ENCODE assay signal across 41 cellular contexts in the genomic region with DNA sequence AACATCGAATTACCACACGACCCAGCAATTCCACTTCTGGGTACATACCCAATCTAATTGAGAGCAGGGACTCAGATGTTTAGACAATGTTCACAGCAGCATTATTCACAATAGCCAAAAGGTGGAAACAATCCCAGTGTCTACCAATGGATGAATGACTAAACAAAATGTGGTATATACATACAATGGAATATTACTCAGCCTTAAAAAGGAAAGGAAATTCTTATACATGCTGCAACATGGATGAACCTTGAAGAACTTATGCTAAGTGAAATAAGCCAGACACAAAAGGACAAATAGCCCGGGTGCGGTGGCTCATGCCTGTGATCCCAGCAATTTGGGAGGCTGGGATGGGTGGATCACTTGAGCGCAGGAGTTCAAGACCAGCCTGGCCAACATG. TPM values are rescaled to one million over a fixed set of nuclear protein-coding genes. Genes with fewer than 3 reads are reported as not detected.
"Had no signal": no experiment of that assay in that cellular context is flagged by ENCODE, and none has a peak within 500 bp of the region (broad histone marks: within the 10 kb centered on the region; RNA-seq: fewer than 3 reads in every experiment).

No MANE protein-coding gene starts in this region.

- H3K27me3 Mint-ChIP-seq: activated naive CD4-positive, alpha-beta T cell treated with anti-CD3 and anti-CD28 coated beads, Interleukin-2, amount 50 U/mL, for 24 hours; activated naive CD8-positive, alpha-beta T cell; activated naive CD8-positive, alpha-beta T cell treated with anti-CD3 and anti-CD28 coated beads for 36 hours; activated T-helper 17 cell treated with anti-CD3 and anti-CD28 coated beads, Interleukin-2, amount 50 U/mL, for 72 hours; central memory CD8-positive, alpha-beta T cell had no signal

- H3K9me3 ChIP-seq: adrenal gland, ascending aorta, body of pancreas had no signal

- H3K27me3 ChIP-seq: adrenal gland, ascending aorta, body of pancreas, brain microvascular endothelial cell, breast epithelium had no signal

- H3K27ac Mint-ChIP-seq: activated naive CD4-positive, alpha-beta T cell treated with anti-CD3 and anti-CD28 coated beads for 36 hours; activated naive CD4-positive, alpha-beta T cell treated with anti-CD3 and anti-CD28 coated beads, Interleukin-2, amount 10 ng/mL, durations not matched to agents 7 days and 5 days; activated naive CD4-positive, alpha-beta T cell treated with anti-CD3 and anti-CD28 coated beads, Interleukin-2, amount 50 U/mL, for 24 hours; activated naive CD4-positive, alpha-beta T cell treated with anti-CD3 and anti-CD28 coated beads, Interleukin-2, amount 50 U/mL, for 72 hours; activated naive CD8-positive, alpha-beta T cell; activated naive CD8-positive, alpha-beta T cell treated with anti-CD3 and anti-CD28 coated beads for 36 hours; activated naive CD8-positive, alpha-beta T cell treated with anti-CD3 and anti-CD28 coated beads, Interleukin-2, amount 10 ng/mL, durations not matched to agents 7 days and 5 days; activated naive CD8-positive, alpha-beta T cell treated with anti-CD3 and anti-CD28 coated beads, Interleukin-2, amount 50 U/mL, for 24 hours; activated T-cell treated with anti-CD3 and anti-CD28 coated beads, Interleukin-2, amount 50 U/mL, for 72 hours; activated T-helper 1 cell treated with anti-CD3 and anti-CD28 coated beads, Interleukin-12 subunit alpha, Interleukin-12 subunit beta, Interleukin-2, Interleukin-4 antibody, amounts not matched to agents 30 ng/mL and 10 ng/mL and 1 ng/mL, durations not matched to agents 14 hours and 24 hours and 36 hours; activated T-helper 17 cell treated with anti-CD3 and anti-CD28 coated beads, Interleukin-2, amount 50 U/mL, for 72 hours; activated T-helper 2 cell treated with anti-CD3 and anti-CD28 coated beads, Interferon-gamma antibody, Interleukin-2, Interleukin-4, amounts not matched to agents 10 μg/mL and 5 μg/mL and 100 μg/mL, durations not matched to agents 14 hours and 24 hours and 36 hours; brain had no signal

- H3K4me1 ChIP-seq: ascending aorta, breast epithelium had no signal

- H3K36me3 Mint-ChIP-seq: activated naive CD4-positive, alpha-beta T cell treated with anti-CD3 and anti-CD28 coated beads, Interleukin-2, amount 10 ng/mL, durations not matched to agents 7 days and 5 days; activated naive CD4-positive, alpha-beta T cell treated with anti-CD3 and anti-CD28 coated beads, Interleukin-2, amount 50 U/mL, for 72 hours; activated naive CD8-positive, alpha-beta T cell treated with anti-CD3 and anti-CD28 coated beads, Interleukin-2, amount 10 ng/mL, durations not matched to agents 7 days and 5 days; brain had no signal

- H3K36me3 ChIP-seq: adrenal gland, ascending aorta, brain microvascular endothelial cell, breast epithelium, cardiac muscle cell had no signal

- H3K9me3 Mint-ChIP-seq: activated naive CD4-positive, alpha-beta T cell treated with anti-CD3 and anti-CD28 coated beads, Interleukin-2, amount 50 U/mL, for 24 hours; activated naive CD4-positive, alpha-beta T cell treated with anti-CD3 and anti-CD28 coated beads, Interleukin-2, amount 50 U/mL, for 72 hours; activated naive CD8-positive, alpha-beta T cell treated with anti-CD3 and anti-CD28 coated beads, Interleukin-2, amount 50 U/mL, for 24 hours; activated T-cell treated with anti-CD3 and anti-CD28 coated beads, Interleukin-2, amount 50 U/mL, for 4 hours; activated T-helper 1 cell treated with anti-CD3 and anti-CD28 coated beads, Interleukin-12 subunit alpha, Interleukin-12 subunit beta, Interleukin-2, Interleukin-4 antibody, amounts not matched to agents 30 ng/mL and 10 ng/mL and 1 ng/mL, durations not matched to agents 14 hours and 24 hours and 36 hours; activated T-helper 17 cell treated with anti-CD3 and anti-CD28 coated beads, Interleukin-2, amount 50 U/mL, for 72 hours; activated T-helper 2 cell treated with anti-CD3 and anti-CD28 coated beads, Interferon-gamma antibody, Interleukin-2, Interleukin-4, amounts not matched to agents 10 μg/mL and 5 μg/mL and 100 μg/mL, durations not matched to agents 14 hours and 24 hours and 36 hours; central memory CD8-positive, alpha-beta T cell had no signal

- H3K4me1 Mint-ChIP-seq: activated naive CD4-positive, alpha-beta T cell treated with anti-CD3 and anti-CD28 coated beads, Interleukin-2, amount 10 ng/mL, durations not matched to agents 7 days and 5 days; activated naive CD4-positive, alpha-beta T cell treated with anti-CD3 and anti-CD28 coated beads, Interleukin-2, amount 50 U/mL, for 24 hours; activated naive CD8-positive, alpha-beta T cell treated with anti-CD3 and anti-CD28 coated beads for 36 hours; activated naive CD8-positive, alpha-beta T cell treated with anti-CD3 and anti-CD28 coated beads, Interleukin-2, amount 50 U/mL, for 24 hours; brain; central memory CD8-positive, alpha-beta T cell had no signal

- H3K4me3 ChIP-seq: adrenal gland, ascending aorta, body of pancreas, breast epithelium, cardiac muscle cell had no signal

- FAIRE-seq: astrocyte, bronchial epithelial cell had no signal

- H3K4me3 Mint-ChIP-seq: activated naive CD4-positive, alpha-beta T cell treated with anti-CD3 and anti-CD28 coated beads for 36 hours; activated naive CD4-positive, alpha-beta T cell treated with anti-CD3 and anti-CD28 coated beads, Interleukin-2, amount 10 ng/mL, durations not matched to agents 7 days and 5 days; activated naive CD4-positive, alpha-beta T cell treated with anti-CD3 and anti-CD28 coated beads, Interleukin-2, amount 50 U/mL, for 24 hours; activated naive CD8-positive, alpha-beta T cell; activated naive CD8-positive, alpha-beta T cell treated with anti-CD3 and anti-CD28 coated beads for 36 hours; activated naive CD8-positive, alpha-beta T cell treated with anti-CD3 and anti-CD28 coated beads, Interleukin-2, amount 10 ng/mL, durations not matched to agents 7 days and 5 days; activated naive CD8-positive, alpha-beta T cell treated with anti-CD3 and anti-CD28 coated beads, Interleukin-2, amount 50 U/mL, for 24 hours; activated T-cell treated with anti-CD3 and anti-CD28 coated beads, Interleukin-2, amount 50 U/mL, for 4 hours; activated T-cell treated with anti-CD3 and anti-CD28 coated beads, Interleukin-2, amount 50 U/mL, for 72 hours; activated T-helper 1 cell treated with anti-CD3 and anti-CD28 coated beads, Interleukin-12 subunit alpha, Interleukin-12 subunit beta, Interleukin-2, Interleukin-4 antibody, amounts not matched to agents 30 ng/mL and 10 ng/mL and 1 ng/mL, durations not matched to agents 14 hours and 24 hours and 36 hours; activated T-helper 17 cell treated with anti-CD3 and anti-CD28 coated beads, Interleukin-2, amount 50 U/mL, for 72 hours; brain; central memory CD8-positive, alpha-beta T cell had no signal

- H3K27ac ChIP-seq: adrenal gland, ascending aorta, body of pancreas, brain microvascular endothelial cell, breast epithelium, cardiac muscle cell had no signal

- DNase-seq: activated effector memory CD4-positive, alpha-beta T cell treated with anti-CD3 and anti-CD28 coated beads, Interleukin-2, amount 50 U/mL, for 16 hours; activated effector memory CD4-positive, alpha-beta T cell treated with Interleukin-2 at 50 U/mL for 16 hours; activated gamma-delta T cell; activated gamma-delta T cell treated with Interleukin-2 at 50 U/mL for 16 hours; activated naive CD4-positive, alpha-beta T cell; activated naive CD4-positive, alpha-beta T cell treated with anti-CD3 and anti-CD28 coated beads for 36 hours; activated naive CD4-positive, alpha-beta T cell treated with anti-CD3 and anti-CD28 coated beads, Interleukin-2, amount 10 ng/mL, durations not matched to agents 7 days and 5 days; activated naive CD4-positive, alpha-beta T cell treated with anti-CD3 and anti-CD28 coated beads, Interleukin-2, amount 50 U/mL, for 16 hours; activated naive CD4-positive, alpha-beta T cell treated with Interleukin-2 at 50 U/mL for 16 hours; activated naive CD8-positive, alpha-beta T cell treated with anti-CD3 and anti-CD28 coated beads for 36 hours; activated naive CD8-positive, alpha-beta T cell treated with anti-CD3 and anti-CD28 coated beads, Interleukin-2, amount 10 ng/mL, durations not matched to agents 7 days and 5 days; activated naive CD8-positive, alpha-beta T cell treated with anti-CD3 and anti-CD28 coated beads, Interleukin-2, amount 50 U/mL, for 24 hours; activated T-cell treated with anti-CD3 and anti-CD28 coated beads, Interleukin-2, amount 50 U/mL, for 4 hours; activated T-cell treated with anti-CD3 and anti-CD28 coated beads, Interleukin-2, amount 50 U/mL, for 48 hours; activated T-cell treated with anti-CD3 and anti-CD28 coated beads, Interleukin-2, amount 50 U/mL, for 72 hours; adrenal gland; amniotic stem cell; amygdala; anterior cingulate cortex; aorta; body of pancreas; brain microvascular endothelial cell; caudate nucleus; central memory CD4-positive, alpha-beta T cell; cerebellar nuclear complex had no signal

- ATAC-seq: activated naive CD4-positive, alpha-beta T cell treated with anti-CD3 and anti-CD28 coated beads, Interleukin-2, amount 50 U/mL, for 72 hours; activated naive CD8-positive, alpha-beta T cell treated with anti-CD3 and anti-CD28 coated beads, Interleukin-2, amount 50 U/mL, for 24 hours; activated T-cell treated with anti-CD3 and anti-CD28 coated beads, Interleukin-2, amount 50 U/mL, for 4 hours; activated T-cell treated with anti-CD3 and anti-CD28 coated beads, Interleukin-2, amount 50 U/mL, for 72 hours; activated T-helper 17 cell treated with anti-CD3 and anti-CD28 coated beads, Interleukin-2, amount 50 U/mL, for 72 hours; body of pancreas had no signal

RNA-seq across cellular contexts. Expression of a gene that starts 6.9 kb away (rescaled TPM):
- total RNA-seq: activated T-cell treated with anti-CD3 and anti-CD28 coated beads, Interleukin-2, amount 50 U/mL, for 4 hours; activated T-helper 1 cell treated with anti-CD3 and anti-CD28 coated beads, Interleukin-12 subunit alpha, Interleukin-12 subunit beta, Interleukin-2, Interleukin-4 antibody, amounts not matched to agents 30 ng/mL and 10 ng/mL and 1 ng/mL, durations not matched to agents 14 hours and 24 hours and 36 hours; activated T-helper 17 cell treated with anti-CD3 and anti-CD28 coated beads, Interleukin-2, amount 50 U/mL, for 72 hours; activated T-helper 2 cell treated with anti-CD3 and anti-CD28 coated beads, Interferon-gamma antibody, Interleukin-2, Interleukin-4, amounts not matched to agents 10 μg/mL and 5 μg/mL and 100 μg/mL, durations not matched to agents 14 hours and 24 hours and 36 hours; aorta; ascending aorta; cardiac septum; cerebellum; chondrocyte had no signal

RNA-seq across cellular contexts. Expression of a gene that starts 39.6 kb away (rescaled TPM):
- total RNA-seq: activated naive CD4-positive, alpha-beta T cell treated with anti-CD3 and anti-CD28 coated beads for 36 hours; activated naive CD4-positive, alpha-beta T cell treated with anti-CD3 and anti-CD28 coated beads, Interleukin-2, amount 50 U/mL, for 72 hours; activated naive CD8-positive, alpha-beta T cell treated with anti-CD3 and anti-CD28 coated beads for 36 hours; activated naive CD8-positive, alpha-beta T cell treated with anti-CD3 and anti-CD28 coated beads, Interleukin-2, amount 10 ng/mL, durations not matched to agents 7 days and 5 days; activated T-cell treated with anti-CD3 and anti-CD28 coated beads, Interleukin-2, amount 50 U/mL, for 4 hours; activated T-cell treated with anti-CD3 and anti-CD28 coated beads, Interleukin-2, amount 50 U/mL, for 72 hours; activated T-helper 1 cell treated with anti-CD3 and anti-CD28 coated beads, Interleukin-12 subunit alpha, Interleukin-12 subunit beta, Interleukin-2, Interleukin-4 antibody, amounts not matched to agents 30 ng/mL and 10 ng/mL and 1 ng/mL, durations not matched to agents 14 hours and 24 hours and 36 hours; activated T-helper 17 cell treated with anti-CD3 and anti-CD28 coated beads, Interleukin-2, amount 50 U/mL, for 72 hours; activated T-helper 2 cell treated with anti-CD3 and anti-CD28 coated beads, Interferon-gamma antibody, Interleukin-2, Interleukin-4, amounts not matched to agents 10 μg/mL and 5 μg/mL and 100 μg/mL, durations not matched to agents 14 hours and 24 hours and 36 hours; aorta; ascending aorta; astrocyte; breast epithelium; bronchial epithelial cell; cerebellum; chondrocyte had no signal

RNA-seq across cellular contexts. Expression of a gene that starts 40.1 kb away (rescaled TPM):
- total RNA-seq: activated naive CD8-positive, alpha-beta T cell treated with anti-CD3 and anti-CD28 coated beads, Interleukin-2, amount 10 ng/mL, durations not matched to agents 7 days and 5 days; activated T-helper 17 cell treated with anti-CD3 and anti-CD28 coated beads, Interleukin-2, amount 50 U/mL, for 72 hours had no signal
